9 cellular contexts compared by ENCODE assay signal in the genomic region with DNA sequence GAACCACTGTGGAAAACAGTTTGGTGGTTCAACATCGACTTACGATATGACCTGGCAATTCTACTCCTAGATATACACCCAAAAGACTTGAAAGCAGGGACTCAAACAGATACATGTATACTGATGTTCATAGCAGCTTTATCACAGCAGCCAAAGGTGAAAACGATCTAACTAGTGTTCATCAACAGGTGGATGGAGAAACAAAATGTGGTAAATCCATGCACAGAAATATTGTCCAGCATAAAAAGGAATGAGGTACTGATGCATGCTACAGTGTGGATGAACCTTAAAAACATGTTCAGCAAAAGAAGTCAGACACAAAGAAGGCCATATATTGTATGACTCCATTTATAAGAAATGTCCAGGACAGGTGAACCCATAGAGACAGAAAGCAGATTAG. TPM values are rescaled to one million over a fixed set of nuclear protein-coding genes. Genes with fewer than 3 reads are reported as not detected.
"Had no signal": no experiment of that assay in that cellular context is flagged by ENCODE, and none has a peak within 500 bp of the region (broad histone marks: within the 10 kb centered on the region; RNA-seq: fewer than 3 reads in every experiment).

No MANE protein-coding gene starts in this region.

- H3K9me3 Mint-ChIP-seq: IgD-negative memory B cell had no signal

- ATAC-seq: HepG2, K562 had no signal

- H3K27ac Mint-ChIP-seq: IgD-negative memory B cell had no signal

- H3K27ac ChIP-seq: HL-60, KMS-11 had no signal

- H3K4me1 Mint-ChIP-seq: IgD-negative memory B cell had no signal

- DNase-seq: IMR-90, KBM-7, KG1 had no signal

- H3K4me3 ChIP-seq: K562 had no signal

RNA-seq across cellular contexts. Expression of a gene that starts 36.3 kb away (rescaled TPM):
- total RNA-seq: HepG2, HT-29, IMR-90, K562 had no signal
- polyA plus RNA-seq: HepG2, IgD-negative memory B cell, IMR-90 had no signal
